Comparison of ENCODE assay signal across 8 cellular contexts in genomic region chr10:7787150-7787856, GRCh38. TPM values are rescaled to one million over a fixed set of nuclear protein-coding genes. Genes with fewer than 3 reads are reported as not detected.
DNase-seq lines count a peak whose midpoint lies in the region; ATAC-seq, FAIRE-seq and TF ChIP-seq lines count a peak whose summit lies in the region.

No MANE protein-coding gene starts in this region.

- H3K36me3 ChIP-seq in tibial nerve, result peaks cover 0 to 14% (median 0%) of the 10 kb centered on the region in 3 donors

- CTCF ChIA-PET in AG04449 (lab: Yijun Ruan, JAX), result interaction anchor here (1.9 kb wide), 1 partner anchor 32 kb away, joined by 7 read pairs; the partner anchor contains the start of gene TAF3

- peak overlapping the region; percentile 98 for H3K4me3 ChIP-seq in AG04449 (ENCODE audit: low read depth, low read length)
- H3K4me3 ChIP-seq in tibial nerve, result peak overlapping the region; percentile 77 to 95 (median 93)

- TF ChIP-seq EP300 in tibial nerve (IDR thresholded peaks at IDR 0.05), result no peak

- no peaks in the 10 kb centered on the region for H3K9me3 ChIP-seq in tibial nerve

- DNase-seq in AG04449 (ENCODE audit: low read depth, low spot score), result no peak
- DNase-seq in GM19239 (ENCODE audit: insufficient read length, low spot score), result peak; percentile 4
- DNase-seq in kidney tubule cell (ENCODE audit: low spot score), result peak; percentile 17
- DNase-seq in tibial nerve (ENCODE audit: low spot score in 2 of 2), result no peak
- DNase-seq in central memory CD4-positive, alpha-beta T cell, result no peak
- no peak for DNase-seq in superior temporal gyrus (ENCODE audit: extremely low spot score)

- peak; percentile 2 for ATAC-seq in HG03354 (IDR thresholded peaks at IDR 0.05; ENCODE audit: poor library complexity, severe bottlenecking, unreplicated experiment)

- H3K4me1 ChIP-seq in tibial nerve, result peaks cover 4 to 68% (median 26%) of the 10 kb centered on the region in 4 donors

- no peaks in the 10 kb centered on the region for H3K27me3 ChIP-seq in tibial nerve

- POLR2A ChIA-PET in AG04449 (lab: Yijun Ruan, JAX), result interaction anchor here (0.6 to 2.7 kb wide), 6 partner anchors 10 to 674 kb away, joined by 3 to 19 read pairs (median 6); partner anchors contain the start of gene TAF3

- no peak for TF ChIP-seq POLR2A in tibial nerve (IDR thresholded peaks at IDR 0.05)

- TF ChIP-seq CTCF in AG04449 (IDR thresholded peaks at IDR 0.05; ENCODE audit: insufficient read depth, low read length, missing control alignments), result no peak
- TF ChIP-seq CTCF in tibial nerve (IDR thresholded peaks at IDR 0.05), result no peak

- peak overlapping the region; percentile 34 for H3K27ac ChIP-seq in angular gyrus (ENCODE audit: low read depth, low read length)
- peak overlapping the region in 3 of 4 donors; percentile 56 to 92 (median 87) for H3K27ac ChIP-seq in tibial nerve

- FAIRE-seq in GM19239 (lab: Jason Lieb, UNC), result peak; percentile 49

- WGBS in tibial nerve, 2 donors, result 3 to 8% methylated on average over 16 to 25 of the region's 26 CpGs

RNA-seq across cellular contexts. Expression of gene KIN, which starts 0.5 kb away (rescaled TPM):
- total RNA-seq in tibial nerve, result 1 to 10 TPM; 6.9 to 9.2 (median 7.7) TPM

RNA-seq across cellular contexts. Expression of gene ATP5F1C, which starts 0.7 kb away (rescaled TPM):
- total RNA-seq in tibial nerve, result 100 to 1,000 TPM; 138 to 224 (median 171) TPM

RNA-seq across cellular contexts. Expression of gene TAF3, which starts 31.0 kb away (rescaled TPM):
- 10 to 100 TPM; 11.7 to 12.6 (median 12.4) TPM for total RNA-seq in tibial nerve

Comparison
In these comparisons a context has a peak if more than half of its experiments do, and no peak if none do; other contexts are left out.
1. DNase-seq: peak in GM19239 (single experiment) and kidney tubule cell (single experiment); none in AG04449 (single experiment), tibial nerve (0 of 2), central memory CD4-positive, alpha-beta T cell (single experiment) and superior temporal gyrus (single experiment).